2 cellular contexts compared by ENCODE assay signal in the genomic region with DNA sequence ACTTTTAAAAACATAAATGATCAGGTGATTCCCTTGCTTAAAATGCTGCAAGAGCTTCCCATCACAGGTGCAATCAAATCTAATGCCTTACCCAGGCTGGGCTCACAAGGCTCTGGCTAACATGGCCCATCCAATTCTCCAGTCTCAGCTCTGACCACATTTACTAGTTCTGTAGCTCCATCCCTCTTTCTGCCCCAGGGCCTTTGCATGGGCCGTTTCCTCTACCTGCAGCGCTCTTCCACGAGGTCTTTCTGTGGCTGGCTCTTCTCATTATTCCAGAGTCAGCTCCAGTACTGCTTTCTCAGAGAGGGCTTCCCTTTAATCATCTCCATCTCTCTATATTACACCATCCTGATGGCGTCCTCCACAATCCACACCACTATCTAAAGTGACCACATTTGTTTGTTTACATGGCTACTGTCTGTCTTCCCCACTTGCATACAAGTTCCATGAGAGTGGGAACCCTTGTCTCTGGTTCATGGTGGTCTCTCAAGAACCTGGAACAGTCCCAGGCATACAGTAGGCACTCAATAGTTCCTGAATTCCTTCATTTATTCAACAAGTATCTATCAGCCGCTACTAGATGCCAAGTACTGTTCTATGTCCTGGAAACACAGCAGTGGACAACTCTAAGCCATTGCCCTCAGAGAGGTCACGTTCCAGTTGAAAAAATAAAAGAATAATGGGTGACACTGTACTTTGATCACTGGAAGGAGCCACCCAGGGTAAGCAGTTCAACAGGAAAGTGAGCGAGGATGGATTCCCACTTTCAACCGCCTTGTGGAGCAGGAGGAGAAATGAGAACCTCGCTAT.
TF ChIP-seq lines count a peak whose summit lies in the region.

No MANE protein-coding gene starts in this region.

TF ChIP-seq in A549, 52 proteins besides CTCF, POLR2A, EP300 and RAD21:
- TF ChIP-seq CEBPB (IDR thresholded peaks at IDR 0.05) = 0 out of 4 replicates have a peak, but pooled peaks of 1 of the 2 experiments have one; percentile 2
- no peak for TF ChIP-seq SMC3 (IDR thresholded peaks at IDR 0.05)
- TF ChIP-seq HMGXB4 (CRISPR knock-in tag; IDR thresholded peaks at IDR 0.05; ENCODE audit: borderline replicate concordance) = peak; percentile 81
- TF ChIP-seq ATOH8 (CRISPR knock-in tag; IDR thresholded peaks at IDR 0.05; ENCODE audit: low read depth) = no peak
- TF ChIP-seq, protein P1, sequence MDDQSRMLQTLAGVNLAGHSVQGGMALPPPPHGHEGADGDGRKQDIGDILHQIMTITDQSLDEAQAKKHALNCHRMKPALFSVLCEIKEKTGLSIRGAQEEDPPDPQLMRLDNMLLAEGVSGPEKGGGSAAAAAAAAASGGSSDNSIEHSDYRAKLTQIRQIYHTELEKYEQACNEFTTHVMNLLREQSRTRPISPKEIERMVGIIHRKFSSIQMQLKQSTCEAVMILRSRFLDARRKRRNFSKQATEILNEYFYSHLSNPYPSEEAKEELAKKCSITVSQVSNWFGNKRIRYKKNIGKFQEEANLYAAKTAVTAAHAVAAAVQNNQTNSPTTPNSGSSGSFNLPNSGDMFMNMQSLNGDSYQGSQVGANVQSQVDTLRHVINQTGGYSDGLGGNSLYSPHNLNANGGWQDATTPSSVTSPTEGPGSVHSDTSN (IDR thresholded peaks at IDR 0.05) = 0 out of 2 replicates have a peak, but pooled peaks have one; percentile 42
- TF ChIP-seq HOXB5 (CRISPR knock-in tag; IDR thresholded peaks at IDR 0.05) = peak; percentile 46; the same call in 1 of the 2 replicates
- peak in 1 of 2 experiments; percentile 64; a peak in 3 of 5 replicates for TF ChIP-seq JUN (IDR thresholded peaks at IDR 0.05)
- no peak for TF ChIP-seq FOSL2 (IDR thresholded peaks at IDR 0.05)
- 0 out of 2 replicates have a peak, but pooled peaks have one; percentile 7 for TF ChIP-seq FOSL2 (CRISPR knock-in tag; IDR thresholded peaks at IDR 0.05)
- peak; percentile 21; the same call in 1 of the 2 replicates for TF ChIP-seq TFCP2L1 (CRISPR knock-in tag; IDR thresholded peaks at IDR 0.05)
- no peak for TF ChIP-seq ZC3H11A (IDR thresholded peaks at IDR 0.05)
- TF ChIP-seq EHF (CRISPR knock-in tag; IDR thresholded peaks at IDR 0.05) = peak; percentile 11; the same call in 1 of the 2 replicates
- no peak for TF ChIP-seq CBX2 (IDR thresholded peaks at IDR 0.05; ENCODE audit: borderline replicate concordance, low read depth)
- no peak for TF ChIP-seq NPAS2 (CRISPR knock-in tag; IDR thresholded peaks at IDR 0.05; ENCODE audit: borderline replicate concordance)
- TF ChIP-seq CHD4 (IDR thresholded peaks at IDR 0.05; ENCODE audit: borderline replicate concordance) = no peak
- TF ChIP-seq FOSB (CRISPR knock-in tag; IDR thresholded peaks at IDR 0.05) = peak; percentile 58
- TF ChIP-seq RARB (CRISPR knock-in tag; IDR thresholded peaks at IDR 0.05) = peak; percentile 26; the same call in 1 of the 2 replicates
- TF ChIP-seq BCL3 (IDR thresholded peaks at IDR 0.05) = 0 out of 3 replicates have a peak, but pooled peaks have one; percentile 13
- TF ChIP-seq TP53 (CRISPR knock-in tag; IDR thresholded peaks at IDR 0.05) = peak; percentile 64; the same call in 1 of the 2 replicates
- no peak for TF ChIP-seq SREBF2 (IDR thresholded peaks at IDR 0.05)
- TF ChIP-seq HOXB13 (CRISPR knock-in tag; IDR thresholded peaks at IDR 0.05; ENCODE audit: low read depth) = no peak; the same call in 1 of the 2 replicates
- 0 out of 2 replicates have a peak, but pooled peaks have one; percentile 40 for TF ChIP-seq KDM1A (IDR thresholded peaks at IDR 0.05; ENCODE audit: low read depth)

TF ChIP-seq in HCT116, 20 proteins besides CTCF, POLR2A, EP300 and RAD21:
- no peak for TF ChIP-seq MAX (IDR thresholded peaks at IDR 0.05)
TF ChIP-seq in HCT116: peak in this region for 0.
